26 cellular contexts compared by ENCODE assay signal in the genomic region with DNA sequence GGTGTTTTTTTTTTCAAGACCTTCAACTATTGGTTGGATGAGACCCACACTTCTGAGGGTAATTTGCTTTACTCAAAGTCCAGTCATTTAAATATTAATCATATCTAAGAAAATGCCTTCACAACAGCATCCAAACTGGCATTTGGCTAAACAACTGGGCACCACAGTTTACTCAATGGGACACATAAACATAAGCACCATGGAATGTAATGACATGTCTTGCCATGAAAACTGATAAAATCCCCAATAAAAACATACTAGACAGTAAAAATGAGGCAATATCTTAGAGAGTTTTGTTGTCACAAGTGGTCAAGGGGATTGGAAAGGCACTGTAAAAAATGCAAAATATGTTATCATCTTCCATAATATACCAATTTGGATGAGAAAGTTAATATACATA.
"Had no signal": no experiment of that assay in that cellular context is flagged by ENCODE, and none has a peak within 500 bp of the region (broad histone marks: within the 10 kb centered on the region; RNA-seq: fewer than 3 reads in every experiment).

No MANE protein-coding gene starts in this region.

- H3K4me1 ChIP-seq: adrenal gland had no signal

- H3K36me3 Mint-ChIP-seq: activated CD4-positive, alpha-beta memory T cell treated with anti-CD3 and anti-CD28 coated beads for 36 hours; activated naive CD8-positive, alpha-beta T cell; T-cell had no signal

- H3K9me3 Mint-ChIP-seq: activated CD4-positive, alpha-beta memory T cell treated with anti-CD3 and anti-CD28 coated beads for 36 hours; activated CD4-positive, alpha-beta T cell treated with anti-CD3 and anti-CD28 coated beads, Interleukin-2, amount 10 ng/mL, durations not matched to agents 7 days and 5 days; activated naive CD4-positive, alpha-beta T cell treated with anti-CD3 and anti-CD28 coated beads for 36 hours; activated T-cell treated with anti-CD3 and anti-CD28 coated beads, Interleukin-2, amount 50 U/mL, for 4 hours; T-cell had no signal

- H3K4me3 Mint-ChIP-seq: activated CD4-positive, alpha-beta memory T cell treated with anti-CD3 and anti-CD28 coated beads for 36 hours; activated CD4-positive, alpha-beta T cell treated with anti-CD3 and anti-CD28 coated beads, Interleukin-2, amount 10 ng/mL, durations not matched to agents 7 days and 5 days; activated naive CD4-positive, alpha-beta T cell treated with anti-CD3 and anti-CD28 coated beads for 36 hours; activated naive CD8-positive, alpha-beta T cell; activated T-cell treated with anti-CD3 and anti-CD28 coated beads, Interleukin-2, amount 50 U/mL, for 4 hours; T-cell had no signal

- H3K9me3 ChIP-seq: adrenal gland had no signal

- H3K4me3 ChIP-seq: adrenal gland, SK-N-MC had no signal

- H3K36me3 ChIP-seq: adrenal gland had no signal

- H3K27me3 Mint-ChIP-seq: activated CD4-positive, alpha-beta memory T cell treated with anti-CD3 and anti-CD28 coated beads for 36 hours; activated CD4-positive, alpha-beta T cell treated with anti-CD3 and anti-CD28 coated beads, Interleukin-2, amount 10 ng/mL, durations not matched to agents 7 days and 5 days; activated naive CD8-positive, alpha-beta T cell; T-cell had no signal

- H3K4me1 Mint-ChIP-seq: activated CD4-positive, alpha-beta T cell treated with anti-CD3 and anti-CD28 coated beads, Interleukin-2, amount 10 ng/mL, durations not matched to agents 7 days and 5 days; T-cell had no signal

- H3K27ac ChIP-seq: adrenal gland, KMS-11, SK-N-MC had no signal

- DNase-seq: activated CD4-positive, alpha-beta memory T cell treated with anti-CD3 and anti-CD28 coated beads for 36 hours; activated CD4-positive, alpha-beta T cell treated with anti-CD3 and anti-CD28 coated beads, Interleukin-2, amount 10 ng/mL, durations not matched to agents 7 days and 5 days; activated CD4-positive, CD25-positive, alpha-beta regulatory T cell; activated CD8-positive, alpha-beta memory T cell treated with anti-CD3 and anti-CD28 coated beads for 24 hours; activated effector memory CD4-positive, alpha-beta T cell treated with anti-CD3 and anti-CD28 coated beads, Interleukin-2, amount 50 U/mL, for 16 hours; activated naive CD4-positive, alpha-beta T cell treated with anti-CD3 and anti-CD28 coated beads for 36 hours; activated T-cell treated with anti-CD3 and anti-CD28 coated beads, Interleukin-2, amount 50 U/mL, for 4 hours; adrenal gland; anterior cingulate cortex; caudate nucleus; NCI-H1048; NCI-H1417; NCI-H1694; NCI-H2029; NCI-H2107; NCI-H2171 treated with DMSO at 0.1 percent for 48 hours; NCI-H226; NCI-H526 treated with DMSO at 0.1 percent for 48 hours; NCI-H82; T-cell; T-helper 2 cell; T1000 had no signal

- ATAC-seq: activated T-cell treated with anti-CD3 and anti-CD28 coated beads, Interleukin-2, amount 50 U/mL, for 4 hours; Right ventricle myocardium inferior; T-cell had no signal

- H3K27ac Mint-ChIP-seq: activated CD4-positive, alpha-beta memory T cell treated with anti-CD3 and anti-CD28 coated beads for 36 hours; activated CD4-positive, alpha-beta T cell treated with anti-CD3 and anti-CD28 coated beads, Interleukin-2, amount 10 ng/mL, durations not matched to agents 7 days and 5 days; activated naive CD4-positive, alpha-beta T cell treated with anti-CD3 and anti-CD28 coated beads for 36 hours; activated naive CD8-positive, alpha-beta T cell; T-cell had no signal

- H3K27me3 ChIP-seq: adrenal gland had no signal
